ENCODE assay signal across 21 cellular contexts in genomic region chr20:33419140-33419974, GRCh38. TPM values are rescaled to one million over a fixed set of nuclear protein-coding genes. Genes with fewer than 3 reads are reported as not detected.
DNase-seq lines count a peak whose midpoint lies in the region; ATAC-seq and TF ChIP-seq lines count a peak whose summit lies in the region.
"Had no signal": no experiment of that assay in that cellular context is flagged by ENCODE, and none has a peak within 500 bp of the region (broad histone marks: within the 10 kb centered on the region; RNA-seq: fewer than 3 reads in every experiment).

No MANE protein-coding gene starts in this region.

- H3K4me1 ChIP-seq in uterus, result no peaks in the 10 kb centered on the region

- H3K9me3 Mint-ChIP-seq in HFFc6, result no peaks in the 10 kb centered on the region
- H3K9me3 Mint-ChIP-seq: activated naive CD4-positive, alpha-beta T cell treated with anti-CD3 and anti-CD28 coated beads, Interleukin-2, amount 50 U/mL, for 24 hours; CD4-positive, alpha-beta T cell had no signal

- no peak overlapping the region for H3K4me3 ChIP-seq in coronary artery
- H3K4me3 ChIP-seq in uterus, result no peak overlapping the region

- H3K27ac ChIP-seq in coronary artery (peak overlapping the region; percentile 59 to 84), uterus (no peak overlapping the region)
- H3K27ac ChIP-seq: KMS-11 had no signal

- TF ChIP-seq POLR2A in uterus (IDR thresholded peaks at IDR 0.05), result no peak

- no peaks in the 10 kb centered on the region for H3K9me3 ChIP-seq in uterus

- peaks cover 17% of the 10 kb centered on the region for H3K4me1 Mint-ChIP-seq in HFFc6 (ENCODE audit: low read depth)
- H3K4me1 Mint-ChIP-seq: activated naive CD4-positive, alpha-beta T cell treated with anti-CD3 and anti-CD28 coated beads, Interleukin-2, amount 50 U/mL, for 24 hours had no signal

- no peak overlapping the region for H3K27ac Mint-ChIP-seq in HFFc6
- H3K27ac Mint-ChIP-seq: activated naive CD4-positive, alpha-beta T cell treated with anti-CD3 and anti-CD28 coated beads, Interleukin-2, amount 50 U/mL, for 24 hours; CD4-positive, alpha-beta T cell had no signal

- DNase-seq in NCI-H82 (lab: John Stamatoyannopoulos, UW) (peak; percentile 42), NCI-H82 treated with DMSO at 0.1 percent for 48 hours (lab: John Stamatoyannopoulos, UW; ENCODE audit: unreplicated experiment) (no peak), coronary artery (ENCODE audit: low spot score) (peak; percentile 82), inferior parietal cortex (ENCODE audit: extremely low spot score) (peak; percentile 29), uterus (peak; percentile 27 to 45), DMS114 treated with DMSO at 0.1 percent for 48 hours (lab: John Stamatoyannopoulos, UW; ENCODE audit: unreplicated experiment) (no peak), HFFc6 (no peak)
- DNase-seq: 8988T; activated CD4-positive, CD25-positive, alpha-beta regulatory T cell; activated CD8-positive, alpha-beta memory T cell treated with anti-CD3 and anti-CD28 coated beads, Interleukin-2, amount 50 U/mL, for 4 hours; CD4-positive, alpha-beta T cell; EL; GOT3; head of caudate nucleus; posterior cingulate gyrus; stimulated activated CD4-positive, alpha-beta T cell treated with anti-CD3 and anti-CD28 coated beads, Interleukin-15, amount 100 ng/mL, for 24 hours; T-helper 1 cell had no signal

- H3K4me3 Mint-ChIP-seq in HFFc6, result no peak overlapping the region
- H3K4me3 Mint-ChIP-seq: activated naive CD4-positive, alpha-beta T cell treated with anti-CD3 and anti-CD28 coated beads, Interleukin-2, amount 50 U/mL, for 24 hours; CD4-positive, alpha-beta T cell had no signal

- no peaks in the 10 kb centered on the region for H3K36me3 Mint-ChIP-seq in HFFc6 (ENCODE audit: low read depth)
- H3K36me3 Mint-ChIP-seq: activated naive CD4-positive, alpha-beta T cell treated with anti-CD3 and anti-CD28 coated beads, Interleukin-2, amount 50 U/mL, for 24 hours had no signal

- no peaks in the 10 kb centered on the region for H3K36me3 ChIP-seq in uterus

- no peak for ATAC-seq in GM19035 (IDR thresholded peaks at IDR 0.05; ENCODE audit: unreplicated experiment)
- ATAC-seq: Panc1 had no signal

- no peak for TF ChIP-seq CTCF in coronary artery (IDR thresholded peaks at IDR 0.05)
- TF ChIP-seq CTCF in uterus (IDR thresholded peaks at IDR 0.05), result no peak
- TF ChIP-seq CTCF in HFFc6 (IDR thresholded peaks at IDR 0.05), result no peak

- H3K27me3 ChIP-seq in uterus, result no peaks in the 10 kb centered on the region

- intact Hi-C loops in uterus (cut with DNase I; ENCODE audit: low total_unique reads), result no loop called here

- no peaks in the 10 kb centered on the region; the same call in 1 of the 2 replicates for H3K27me3 Mint-ChIP-seq in HFFc6 (ENCODE audit: insufficient read depth)
- H3K27me3 Mint-ChIP-seq: activated naive CD4-positive, alpha-beta T cell treated with anti-CD3 and anti-CD28 coated beads, Interleukin-2, amount 50 U/mL, for 24 hours; CD4-positive, alpha-beta T cell had no signal

RNA-seq across cellular contexts. Expression of gene CDK5RAP1, which starts 18.0 kb away (rescaled TPM):
- 10 to 100 TPM in 2 of 4 donors, 1 to 10 TPM in 2; 4.1 to 34.6 (median 17.2) TPM for total RNA-seq in uterus
- total RNA-seq in HFFc6 (2021; fragmentation: NEBNext Ultra II Directional; extraction: Animal tissue kit (Norgen Biotek cat#: 25700)), result 10 to 100 TPM; 22.8 to 28.4 (median 25.0) TPM

RNA-seq across cellular contexts. Expression of gene SNTA1, which starts 24.2 kb away (rescaled TPM):
- 10 to 100 TPM; 12.3 to 27.6 (median 20.6) TPM for total RNA-seq in uterus
- 10 to 100 TPM; 13.9 to 22.2 (median 20.9) TPM for total RNA-seq in HFFc6 (2021; fragmentation: NEBNext Ultra II Directional; extraction: Animal tissue kit (Norgen Biotek cat#: 25700))

Comparison
In these comparisons a context has a peak if more than half of its experiments do, and no peak if none do; other contexts are left out.
1. DNase-seq: peak in NCI-H82 (single experiment), coronary artery (single experiment), inferior parietal cortex (single experiment) and uterus (2 of 2); none in NCI-H82 treated with DMSO at 0.1 percent for 48 hours (single experiment), DMS114 treated with DMSO at 0.1 percent for 48 hours (single experiment) and HFFc6 (single experiment).
2. H3K27ac ChIP-seq: peak in coronary artery (2 of 2); none in uterus (0 of 2).